In the genomic region with DNA sequence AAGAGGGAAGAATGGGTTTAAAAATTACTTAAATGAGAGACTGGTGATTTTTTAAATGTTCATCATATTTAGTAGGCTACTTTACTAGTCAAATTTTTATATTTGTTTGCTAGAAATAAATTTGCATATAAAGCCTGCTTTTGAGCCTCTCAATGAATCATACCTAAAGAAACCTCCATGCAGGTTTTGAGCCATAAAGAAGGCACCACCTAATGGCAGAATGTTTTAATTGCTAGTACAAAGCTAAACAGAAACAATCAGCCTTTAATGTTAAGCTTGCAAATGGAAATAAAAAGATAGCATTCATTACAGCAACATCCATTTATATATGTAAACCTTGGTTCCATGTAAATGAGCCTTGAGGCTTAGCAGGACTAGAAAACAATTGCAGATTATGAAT, we compare ENCODE assay signal across 12 cellular contexts.
DNase-seq lines count a peak whose midpoint lies in the region; ATAC-seq, FAIRE-seq and TF ChIP-seq lines count a peak whose summit lies in the region.
"Had no signal": no experiment of that assay in that cellular context is flagged by ENCODE, and none has a peak within 500 bp of the region (broad histone marks: within the 10 kb centered on the region; RNA-seq: fewer than 3 reads in every experiment).

No MANE protein-coding gene starts in this region.

- DNase-seq in GM06990 (ENCODE audit: extremely low read depth, insufficient read length) (no peak), HCT116 (ENCODE audit: low read depth, low spot score) (peak; percentile 12), RKO (ENCODE audit: low spot score) (peak; percentile 62), hepatocyte (ENCODE audit: low spot score) (peak; percentile 8), GM12892 (ENCODE audit: insufficient read length) (no peak), activated gamma-delta T cell treated with Interleukin-2 at 50 U/mL for 16 hours (no peak)
- no peak for DNase-seq in activated naive CD8-positive, alpha-beta T cell treated with anti-CD3 and anti-CD28 coated beads for 36 hours
- DNase-seq: activated effector memory CD4-positive, alpha-beta T cell treated with anti-CD3 and anti-CD28 coated beads, Interleukin-2, amount 50 U/mL, for 16 hours; GF-D8; nephron progenitor cell had no signal

- no TSS peak for BruUV-seq in HCT116 (replicated peaks; lab: Mats Ljungman, UMichigan)

- H3K4me2 ChIP-seq in HCT116 (ENCODE audit: low read length) (no peak overlapping the region), hepatocyte (no peak overlapping the region)

- FAIRE-seq in GM12892 (lab: Jason Lieb, UNC) = no peak
- FAIRE-seq: H54 had no signal

- no peaks in the 10 kb centered on the region for H3K9me3 ChIP-seq in HCT116 (ENCODE audit: control insufficient read depth in 1 of 2, insufficient read depth in 1 of 2, low read depth in 1 of 2, low read length in 2 of 2)
- H3K9me3 ChIP-seq in hepatocyte (ENCODE audit: low read depth) = no peaks in the 10 kb centered on the region

- peak; percentile 11 for TF ChIP-seq CTCF in GM06990 (IDR thresholded peaks at IDR 0.05; ENCODE audit: insufficient read depth, low read length, poor library complexity, severe bottlenecking)
- peak; percentile 29 to 53 (median 31); a peak in 4 of 6 replicates for TF ChIP-seq CTCF in HCT116 (IDR thresholded peaks at IDR 0.05 in 2 of 3, conservative IDR thresholded peaks at IDR 0.05 in 1 of 3; ENCODE audit: borderline replicate concordance in 1 of 3, insufficient read depth in 1 of 3, low read depth in 2 of 3, low read length in 2 of 3)
- peak; percentile 39 for TF ChIP-seq CTCF in hepatocyte (IDR thresholded peaks at IDR 0.05; ENCODE audit: poor library complexity)

- H3K27me3 Mint-ChIP-seq in activated naive CD8-positive, alpha-beta T cell treated with anti-CD3 and anti-CD28 coated beads for 36 hours = no peaks in the 10 kb centered on the region

- no peaks in the 10 kb centered on the region for H3K4me1 ChIP-seq in HCT116 (ENCODE audit: control insufficient read depth in 1 of 2, insufficient read depth in 2 of 2, low read length in 2 of 2)
- H3K4me1 ChIP-seq in hepatocyte (ENCODE audit: insufficient read depth) = no peaks in the 10 kb centered on the region

- RAD21 ChIA-PET in HCT116 (lab: Charles Lee; ENCODE audit: low non-redundant PET in 1 of 2, low total read pairs in 2 of 2, uncharacterized antibody in 2 of 2, unreplicated experiment in 2 of 2) = no interaction called here

- ATAC-seq in HCT116 (peak; percentile 59), HG03439 (IDR thresholded peaks at IDR 0.05; ENCODE audit: unreplicated experiment) (no peak)

- no peaks in the 10 kb centered on the region for H3K4me1 Mint-ChIP-seq in activated naive CD8-positive, alpha-beta T cell treated with anti-CD3 and anti-CD28 coated beads for 36 hours
- H3K4me1 Mint-ChIP-seq: nephron progenitor cell had no signal

- TF ChIP-seq RAD21 in HCT116 (IDR thresholded peaks at IDR 0.05; ENCODE audit: low read depth) = peak; percentile 58

- peak overlapping the region; percentile 40 for H2AFZ ChIP-seq in HCT116 (ENCODE audit: low read depth, low read length, poor library complexity, severe bottlenecking)
- H2AFZ ChIP-seq in hepatocyte = no peak overlapping the region

- no peaks in the 10 kb centered on the region for H3K9me3 Mint-ChIP-seq in activated naive CD8-positive, alpha-beta T cell treated with anti-CD3 and anti-CD28 coated beads for 36 hours
- H3K9me3 Mint-ChIP-seq: nephron progenitor cell had no signal

- no peak overlapping the region for H3K27ac Mint-ChIP-seq in activated naive CD8-positive, alpha-beta T cell treated with anti-CD3 and anti-CD28 coated beads for 36 hours
- H3K27ac Mint-ChIP-seq: nephron progenitor cell had no signal

- H3K36me3 ChIP-seq in GM06990 (ENCODE audit: control insufficient read depth, insufficient read depth, low read length) = no peaks in the 10 kb centered on the region
- H3K36me3 ChIP-seq in HCT116 (ENCODE audit: control insufficient read depth in 1 of 2, insufficient read depth in 2 of 2, low read length in 2 of 2) = no peaks in the 10 kb centered on the region
- no peaks in the 10 kb centered on the region for H3K36me3 ChIP-seq in hepatocyte (replicated peaks; ENCODE audit: insufficient read depth, low read depth)

- intact Hi-C loops in HCT116 (cut with micrococcal nuclease) = loop anchor here (5.0 kb wide), 1 partner anchor 700 kb away; no protein-coding TSS in a partner anchor

- H3K4me3 ChIP-seq in GM06990 (replicated peaks; ENCODE audit: low read depth, low read length) = no peak overlapping the region
- no peak overlapping the region for H3K4me3 ChIP-seq in HCT116 (replicated peaks in 1 of 2; ENCODE audit: low read depth in 1 of 2, low read length in 2 of 2)
- H3K4me3 ChIP-seq in hepatocyte = no peak overlapping the region

- H3K9me2 ChIP-seq in HCT116 (ENCODE audit: insufficient read depth) (no peaks in the 10 kb centered on the region), hepatocyte (replicated peaks; ENCODE audit: insufficient read depth) (no peaks in the 10 kb centered on the region)

- CTCF ChIA-PET in HCT116 (lab: Charles Lee) = interaction anchor here (0.9 to 1.6 kb wide), 2 partner anchors 10 to 13 kb away, joined by 4 to 5 read pairs; no protein-coding TSS in a partner anchor

- TF ChIP-seq POLR2A in HCT116 (IDR thresholded peaks at IDR 0.05; ENCODE audit: borderline replicate concordance, extremely low read depth, insufficient read depth, insufficient read length) (no peak), GM12892 (IDR thresholded peaks at IDR 0.05; ENCODE audit: low read depth, low read length) (no peak)

- H3K27ac ChIP-seq in HCT116 (ENCODE audit: low read depth, low read length) (no peak overlapping the region), hepatocyte (no peak overlapping the region)

- H3K79me2 ChIP-seq in HCT116 (ENCODE audit: insufficient read depth, low read length) = no peaks in the 10 kb centered on the region
- H3K79me2 ChIP-seq in hepatocyte = no peaks in the 10 kb centered on the region

- H3K9ac ChIP-seq in HCT116 (ENCODE audit: low read length) = no peak overlapping the region

- no peak overlapping the region for H3K4me3 Mint-ChIP-seq in activated naive CD8-positive, alpha-beta T cell treated with anti-CD3 and anti-CD28 coated beads for 36 hours
- H3K4me3 Mint-ChIP-seq: nephron progenitor cell had no signal

- POLR2A ChIA-PET in HCT116 (lab: Charles Lee) = no interaction called here

- H4K20me1 ChIP-seq in HCT116 (ENCODE audit: insufficient read depth) (no peaks in the 10 kb centered on the region), hepatocyte (ENCODE audit: insufficient read depth, poor library complexity, severe bottlenecking) (no peaks in the 10 kb centered on the region)

- no peaks in the 10 kb centered on the region for H3K36me3 Mint-ChIP-seq in activated naive CD8-positive, alpha-beta T cell treated with anti-CD3 and anti-CD28 coated beads for 36 hours

- no peaks in the 10 kb centered on the region for H3K27me3 ChIP-seq in GM06990 (replicated peaks; ENCODE audit: control insufficient read depth, insufficient read depth, low read length)
- no peaks in the 10 kb centered on the region for H3K27me3 ChIP-seq in HCT116 (ENCODE audit: insufficient read depth, low read length)
- no peaks in the 10 kb centered on the region for H3K27me3 ChIP-seq in hepatocyte

TF ChIP-seq in HCT116, 20 proteins besides CTCF, POLR2A, EP300 and RAD21 (continues in another document):
- no peak for TF ChIP-seq ZNF274 (IDR thresholded peaks at IDR 0.05; ENCODE audit: low read depth, low read length)
- TF ChIP-seq FOSL1 (IDR thresholded peaks at IDR 0.05; ENCODE audit: low read depth) = no peak
- TF ChIP-seq, protein P1, sequence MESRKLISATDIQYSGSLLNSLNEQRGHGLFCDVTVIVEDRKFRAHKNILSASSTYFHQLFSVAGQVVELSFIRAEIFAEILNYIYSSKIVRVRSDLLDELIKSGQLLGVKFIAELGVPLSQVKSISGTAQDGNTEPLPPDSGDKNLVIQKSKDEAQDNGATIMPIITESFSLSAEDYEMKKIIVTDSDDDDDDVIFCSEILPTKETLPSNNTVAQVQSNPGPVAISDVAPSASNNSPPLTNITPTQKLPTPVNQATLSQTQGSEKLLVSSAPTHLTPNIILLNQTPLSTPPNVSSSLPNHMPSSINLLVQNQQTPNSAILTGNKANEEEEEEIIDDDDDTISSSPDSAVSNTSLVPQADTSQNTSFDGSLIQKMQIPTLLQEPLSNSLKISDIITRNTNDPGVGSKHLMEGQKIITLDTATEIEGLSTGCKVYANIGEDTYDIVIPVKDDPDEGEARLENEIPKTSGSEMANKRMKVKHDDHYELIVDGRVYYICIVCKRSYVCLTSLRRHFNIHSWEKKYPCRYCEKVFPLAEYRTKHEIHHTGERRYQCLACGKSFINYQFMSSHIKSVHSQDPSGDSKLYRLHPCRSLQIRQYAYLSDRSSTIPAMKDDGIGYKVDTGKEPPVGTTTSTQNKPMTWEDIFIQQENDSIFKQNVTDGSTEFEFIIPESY (IDR thresholded peaks at IDR 0.05; ENCODE audit: extremely low read depth, insufficient replicate concordance, low read length) = no peak
- no peak for TF ChIP-seq SRF (IDR thresholded peaks at IDR 0.05; ENCODE audit: low read depth)
- TF ChIP-seq JUND (IDR thresholded peaks at IDR 0.05) = no peak
- TF ChIP-seq CBX3 (IDR thresholded peaks at IDR 0.05; ENCODE audit: low read depth) = no peak
- TF ChIP-seq, protein P2, sequence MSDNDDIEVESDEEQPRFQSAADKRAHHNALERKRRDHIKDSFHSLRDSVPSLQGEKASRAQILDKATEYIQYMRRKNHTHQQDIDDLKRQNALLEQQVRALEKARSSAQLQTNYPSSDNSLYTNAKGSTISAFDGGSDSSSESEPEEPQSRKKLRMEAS (IDR thresholded peaks at IDR 0.05) = no peak
- no peak for TF ChIP-seq SP1 (IDR thresholded peaks at IDR 0.05; ENCODE audit: low read depth)
- TF ChIP-seq EZH2phosphoT487 (IDR thresholded peaks at IDR 0.05; ENCODE audit: borderline replicate concordance) = no peak
- TF ChIP-seq ZFX (IDR thresholded peaks at IDR 0.05) = no peak

Comparison
In these comparisons a context has a peak if more than half of its experiments do, and no peak if none do; other contexts are left out.
1. DNase-seq: peak in HCT116 (single experiment), RKO (single experiment) and hepatocyte (single experiment); none in GM06990 (single experiment), GM12892 (single experiment), activated naive CD8-positive, alpha-beta T cell treated with anti-CD3 and anti-CD28 coated beads for 36 hours (single experiment) and activated gamma-delta T cell treated with Interleukin-2 at 50 U/mL for 16 hours (single experiment).
2. Peak in every context shown above with its lines, with median percentiles within 50 percentile points of each other: CTCF ChIP-seq.